15 cellular contexts compared by ENCODE assay signal in the genomic region with DNA sequence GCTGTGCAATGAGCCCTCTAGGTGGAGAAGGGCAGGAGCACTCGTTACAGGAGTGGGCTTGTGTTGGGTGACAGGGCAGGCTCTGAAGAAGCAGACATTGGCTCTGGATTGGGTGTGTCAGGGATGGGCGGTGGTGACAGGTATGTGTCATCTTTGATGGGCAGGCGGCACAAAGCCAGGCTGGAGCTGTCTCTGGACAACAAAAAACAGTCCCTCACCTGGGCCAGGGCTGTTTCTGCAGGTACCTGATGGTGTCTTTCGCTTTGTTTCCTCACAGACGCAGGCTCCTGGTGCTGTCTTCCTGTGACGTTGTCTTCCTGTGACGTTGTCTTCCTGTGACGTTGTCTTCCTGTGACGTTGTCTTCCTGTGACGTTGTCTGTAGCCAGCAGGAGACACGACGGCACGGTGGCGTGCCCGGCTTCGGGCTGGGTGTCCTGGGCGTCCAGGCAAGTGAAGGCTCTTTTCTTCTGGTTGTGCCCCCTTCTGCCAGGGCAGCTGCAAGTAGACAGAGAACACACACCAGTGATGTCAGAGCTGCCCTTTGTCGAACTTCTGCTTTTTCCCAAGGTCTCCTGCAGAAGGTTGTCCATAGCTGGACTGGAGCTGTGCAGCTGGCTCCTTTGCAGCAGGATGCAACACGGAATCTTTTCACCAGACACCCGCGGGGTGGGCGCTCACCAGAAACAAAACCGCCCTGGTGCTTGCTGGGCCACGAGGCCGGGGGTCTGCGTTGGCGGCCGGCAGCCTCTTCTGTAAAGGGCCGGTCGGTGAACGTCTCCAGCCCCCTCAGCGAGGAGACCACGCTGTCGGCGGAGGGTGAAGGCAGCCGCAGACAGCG. TPM values are rescaled to one million over a fixed set of nuclear protein-coding genes. Genes with fewer than 3 reads are reported as not detected.
DNase-seq lines count a peak whose midpoint lies in the region; ATAC-seq, FAIRE-seq and TF ChIP-seq lines count a peak whose summit lies in the region.
"Had no signal": no experiment of that assay in that cellular context is flagged by ENCODE, and none has a peak within 500 bp of the region (broad histone marks: within the 10 kb centered on the region; RNA-seq: fewer than 3 reads in every experiment).

No MANE protein-coding gene starts in this region.

- no peak for FAIRE-seq in GM12878 (lab: Jason Lieb, UNC)

- ATAC-seq in GM12878 = no peak
- ATAC-seq in GM21723 (IDR thresholded peaks at IDR 0.05; ENCODE audit: unreplicated experiment) = no peak
- ATAC-seq: activated CD4-positive, CD25-positive, alpha-beta regulatory T cell treated with anti-CD3 and anti-CD28 coated beads, Interleukin-2, amount 50 U/mL, for 24 hours had no signal

- CTCF ChIA-PET in activated naive CD4-positive, alpha-beta T cell treated with anti-CD3 and anti-CD28 coated beads, Interleukin-2, amount 10 ng/mL, durations not matched to agents 7 days and 5 days (lab: Charles Lee) = no interaction called here
- CTCF ChIA-PET in GM12878 (lab: Yijun Ruan, JAX) = no interaction called here

- TF ChIP-seq POLR2A in GM12878 (IDR thresholded peaks at IDR 0.05; ENCODE audit: low read depth, low read length) (no peak), sigmoid colon (IDR thresholded peaks at IDR 0.05) (no peak)

- no peaks in the 10 kb centered on the region for H3K79me2 ChIP-seq in GM12878 (ENCODE audit: control insufficient read depth, insufficient read depth, low read length)

- TF ChIP-seq EP300 in GM12878 (IDR thresholded peaks at IDR 0.05; ENCODE audit: borderline replicate concordance in 1 of 2, control insufficient read depth in 1 of 2, low read depth in 2 of 2, low read length in 2 of 2) = no peak
- no peak for TF ChIP-seq EP300 in sigmoid colon (IDR thresholded peaks at IDR 0.05)

- no peak overlapping the region for H3K9ac ChIP-seq in GM12878 (ENCODE audit: control insufficient read depth, insufficient read depth, low read length)

- H3K36me3 ChIP-seq in GM12878 (ENCODE audit: control insufficient read depth in 2 of 2, insufficient read depth in 2 of 2, low read length in 1 of 2) (no peaks in the 10 kb centered on the region), sigmoid colon (no peaks in the 10 kb centered on the region)
- H3K36me3 ChIP-seq: colonic mucosa had no signal

- DNase-seq in activated naive CD4-positive, alpha-beta T cell treated with anti-CD3 and anti-CD28 coated beads, Interleukin-2, amount 10 ng/mL, durations not matched to agents 7 days and 5 days = no peak
- DNase-seq in activated naive CD4-positive, alpha-beta T cell treated with anti-CD3 and anti-CD28 coated beads, Interleukin-2, amount 50 U/mL, for 16 hours = no peak
- DNase-seq in KBM-7 = peak; percentile 23
- DNase-seq in GM12878 (ENCODE audit: low read depth, low spot score) = no peak
- DNase-seq in sigmoid colon = peak; percentile 48
- no peak for DNase-seq in NCI-H2227 (lab: John Stamatoyannopoulos, UW; ENCODE audit: unreplicated experiment)
- no peak for DNase-seq in amygdala (lab: John Stamatoyannopoulos, UW)
- DNase-seq: colonic mucosa, NCI-H526, SHP77 treated with DMSO at 0.1 percent for 48 hours had no signal

- peaks cover 7% of the 10 kb centered on the region for H3K4me1 Mint-ChIP-seq in activated naive CD4-positive, alpha-beta T cell treated with anti-CD3 and anti-CD28 coated beads, Interleukin-2, amount 10 ng/mL, durations not matched to agents 7 days and 5 days

- no peak overlapping the region for H3K4me2 ChIP-seq in GM12878 (ENCODE audit: control insufficient read depth, insufficient read depth)

- no peak for TF ChIP-seq CTCF in GM12878 (IDR thresholded peaks at IDR 0.05 in 2 of 3, conservative IDR thresholded peaks at IDR 0.05 in 1 of 3; ENCODE audit: control insufficient read depth in 2 of 3, extremely low read depth in 1 of 3, insufficient read depth in 1 of 3, low read depth in 3 of 3, low read length in 3 of 3)
- no peak for TF ChIP-seq CTCF in sigmoid colon (IDR thresholded peaks at IDR 0.05)

- no peak overlapping the region for H2AFZ ChIP-seq in GM12878 (ENCODE audit: control insufficient read depth, low read depth, low read length)

- H3K27me3 ChIP-seq in GM12878 (replicated peaks in 1 of 2; ENCODE audit: control insufficient read depth in 2 of 2, insufficient read depth in 2 of 2, low read length in 1 of 2) (peaks cover 0 to 4% of the 10 kb centered on the region in 2 experiments), sigmoid colon (peaks cover 0 to 85% (median 37%) of the 10 kb centered on the region in 3 donors)
- H3K27me3 ChIP-seq: colonic mucosa had no signal

- no peak overlapping the region for H3K4me3 ChIP-seq in GM12878
- no peak overlapping the region for H3K4me3 ChIP-seq in sigmoid colon
- H3K4me3 ChIP-seq: colonic mucosa had no signal

- no peaks in the 10 kb centered on the region for H3K9me3 Mint-ChIP-seq in activated naive CD4-positive, alpha-beta T cell treated with anti-CD3 and anti-CD28 coated beads, Interleukin-2, amount 10 ng/mL, durations not matched to agents 7 days and 5 days

- no peaks in the 10 kb centered on the region for H3K36me3 Mint-ChIP-seq in activated naive CD4-positive, alpha-beta T cell treated with anti-CD3 and anti-CD28 coated beads, Interleukin-2, amount 10 ng/mL, durations not matched to agents 7 days and 5 days
- H3K36me3 Mint-ChIP-seq: activated naive CD8-positive, alpha-beta T cell had no signal

- H3K27me3 Mint-ChIP-seq in activated naive CD4-positive, alpha-beta T cell treated with anti-CD3 and anti-CD28 coated beads, Interleukin-2, amount 10 ng/mL, durations not matched to agents 7 days and 5 days = peaks cover 48% of the 10 kb centered on the region

- POLR2A ChIA-PET in GM12878 (lab: Charles Lee) = no interaction called here

- H3K4me1 ChIP-seq in GM12878 (ENCODE audit: control insufficient read depth, insufficient read depth, low read length) (no peaks in the 10 kb centered on the region), sigmoid colon (no peaks in the 10 kb centered on the region)
- H3K4me1 ChIP-seq: colonic mucosa had no signal

- peak overlapping the region; percentile 67 for H3K27ac Mint-ChIP-seq in activated naive CD4-positive, alpha-beta T cell treated with anti-CD3 and anti-CD28 coated beads, Interleukin-2, amount 10 ng/mL, durations not matched to agents 7 days and 5 days
- H3K27ac Mint-ChIP-seq: activated naive CD8-positive, alpha-beta T cell had no signal

- peaks cover 2% of the 10 kb centered on the region; the same call in 2 of the 3 replicates for H3K9me3 ChIP-seq in GM12878 (replicated peaks; ENCODE audit: control insufficient read depth, insufficient read depth, low read length)
- H3K9me3 ChIP-seq in sigmoid colon = no peaks in the 10 kb centered on the region
- H3K9me3 ChIP-seq: colonic mucosa had no signal

- intact Hi-C loops in GM12878 (cut with micrococcal nuclease; ENCODE audit: unreplicated experiment) = no loop called here
- intact Hi-C loops in sigmoid colon (cut with DNase I) = no loop called here

- H3K27ac ChIP-seq in GM12878 (ENCODE audit: control insufficient read depth, insufficient read depth) (no peak overlapping the region), sigmoid colon (no peak overlapping the region)
- H3K27ac ChIP-seq: colonic mucosa had no signal

- RAD21 ChIA-PET in GM12878 (lab: Charles Lee; ENCODE audit: unreplicated experiment) = no interaction called here

- no peak for TF ChIP-seq RAD21 in GM12878 (IDR thresholded peaks at IDR 0.05; ENCODE audit: insufficient read depth, low read depth, low read length)

- no TSS peak for BruUV-seq in GM12878 (replicated peaks; lab: Mats Ljungman, UMichigan)

- WGBS in GM12878 (ENCODE audit: insufficient coverage, insufficient replicate concordance, low lambda C conversion rate, missing lambda C conversion rate) = 61% methylated on average over 37 of the region's 37 CpGs
- 80 to 84% methylated on average over 37 of the region's 37 CpGs for WGBS in sigmoid colon, 2 donors

- no peak overlapping the region for H3K4me3 Mint-ChIP-seq in activated naive CD4-positive, alpha-beta T cell treated with anti-CD3 and anti-CD28 coated beads, Interleukin-2, amount 10 ng/mL, durations not matched to agents 7 days and 5 days
- H3K4me3 Mint-ChIP-seq: activated naive CD8-positive, alpha-beta T cell had no signal

- H4K20me1 ChIP-seq in GM12878 (ENCODE audit: control insufficient read depth, insufficient read depth) = no peaks in the 10 kb centered on the region

- SMC1A ChIA-PET in GM12878 (lab: Charles Lee; ENCODE audit: uncharacterized antibody, unreplicated experiment) = no interaction called here

- in situ Hi-C loops in KBM-7 (cut with MboI; ENCODE audit: low pct_unique_long_range_greater_than_20kb, low sequenced_read_pairs) = no loop called here
- in situ Hi-C loops in GM12878 (cut with MboI) = no loop called here

RNA-seq across cellular contexts. Expression of gene GPR35, which starts 21.0 kb away (rescaled TPM):
- 8.6 and 8.8 TPM in 2 replicates for total RNA-seq in GM12878 (2013; cell fraction: nucleolus; rRNA removed)
- total RNA-seq in GM12878 (2014; rRNA removed) (0.76 and 1.6 TPM in 2 replicates), GM12878 (2014; rRNA removed; fragmentation: Illumina TruSeq; extraction: Trizol) (0.14 TPM in 1 of 2 replicates, not detected in the other), GM12878 (2021) (0.56 and 1.1 TPM in 2 replicates), sigmoid colon (1 to 10 TPM; 1.3 to 7.8 (median 3.5) TPM)
- polyA plus RNA-seq in GM12878 (2011; ENCODE audit: low read depth) = 0.62 TPM
- polyA plus RNA-seq in GM12878 (2011; rRNA removed) (0.43 and 0.75 TPM in 2 replicates), GM12878 (2014; fragmentation: Illumina TruSeq; extraction: Trizol) (0.18 TPM in 1 of 2 replicates, not detected in the other), GM12878 (2014; fragmentation: Nextera tagmentation; extraction: Ambion mirVana) (not detected), GM12878 (2014; rRNA removed) (0.74 and 1.3 TPM in 2 replicates), GM12878 (2016; fragmentation: Nextera tagmentation; extraction: Ambion mirVana) (under 1 TPM; 0.14 to 0.32 TPM), sigmoid colon (10 to 100 TPM; 28.2 to 76.6 (median 33.0) TPM)
- 2.9 and 3.1 TPM in 2 replicates for polyA plus RNA-seq in GM12878 (2011; cell fraction: cytosol; rRNA removed)
- polyA plus RNA-seq in GM12878 (2011; cell fraction: nucleus; rRNA removed) = 4.4 TPM in 2 replicates
- 1.8 and 2.4 TPM in 2 replicates for polyA plus RNA-seq in GM12878 (2012)
- polyA minus RNA-seq in GM12878 (2011; rRNA and poly(A)+ RNA removed) = 2.0 and 3.3 TPM in 2 replicates
- polyA minus RNA-seq in GM12878 (2011; cell fraction: cytosol; rRNA and poly(A)+ RNA removed) = 1.7 TPM in 1 of 2 replicates, not detected in the other
- polyA minus RNA-seq in GM12878 (2011; cell fraction: nucleus; rRNA and poly(A)+ RNA removed) = 0.97 and 1.1 TPM in 2 replicates

RNA-seq across cellular contexts. Expression of gene AQP12B, which starts 36.4 kb away (rescaled TPM):
- not detected in 2 replicates for total RNA-seq in GM12878 (2013; cell fraction: nucleolus; rRNA removed)
- total RNA-seq in GM12878 (2014; rRNA removed) (not detected in 2 replicates), GM12878 (2014; rRNA removed; fragmentation: Illumina TruSeq; extraction: Trizol) (not detected in 2 replicates), GM12878 (2021) (not detected in 2 replicates), sigmoid colon (not detected)
- polyA plus RNA-seq in GM12878 (2011; ENCODE audit: low read depth) = not detected
- polyA plus RNA-seq in GM12878 (2011; rRNA removed) (not detected in 2 replicates), GM12878 (2014; fragmentation: Illumina TruSeq; extraction: Trizol) (not detected in 2 replicates), GM12878 (2014; fragmentation: Nextera tagmentation; extraction: Ambion mirVana) (not detected), GM12878 (2014; rRNA removed) (not detected in 2 replicates), GM12878 (2016; fragmentation: Nextera tagmentation; extraction: Ambion mirVana) (not detected), sigmoid colon (1 to 10 TPM in 2 of 3 donors, not detected in 1; 1.2 to 5.5 TPM)
- not detected in 2 replicates for polyA plus RNA-seq in GM12878 (2011; cell fraction: cytosol; rRNA removed)
- polyA plus RNA-seq in GM12878 (2011; cell fraction: nucleus; rRNA removed) = not detected in 2 replicates
- polyA plus RNA-seq in GM12878 (2012) = not detected in 2 replicates
- polyA minus RNA-seq in GM12878 (2011; rRNA and poly(A)+ RNA removed) = not detected in 2 replicates
- polyA minus RNA-seq in GM12878 (2011; cell fraction: cytosol; rRNA and poly(A)+ RNA removed) = not detected in 2 replicates
- polyA minus RNA-seq in GM12878 (2011; cell fraction: nucleus; rRNA and poly(A)+ RNA removed) = not detected in 2 replicates
- total RNA-seq: renal cortical epithelial cell had no signal
- polyA plus RNA-seq: BJ had no signal

RNA-seq across cellular contexts. Expression of gene AQP12A, which starts 45.4 kb away (rescaled TPM):
- not detected in 2 replicates for total RNA-seq in GM12878 (2013; cell fraction: nucleolus; rRNA removed)
- total RNA-seq in GM12878 (2014; rRNA removed) (not detected in 2 replicates), GM12878 (2014; rRNA removed; fragmentation: Illumina TruSeq; extraction: Trizol) (not detected in 2 replicates), GM12878 (2021) (not detected in 2 replicates), sigmoid colon (not detected)
- polyA plus RNA-seq in GM12878 (2011; ENCODE audit: low read depth) = not detected
- polyA plus RNA-seq in GM12878 (2011; rRNA removed) (not detected in 2 replicates), GM12878 (2014; fragmentation: Illumina TruSeq; extraction: Trizol) (not detected in 2 replicates), GM12878 (2014; fragmentation: Nextera tagmentation; extraction: Ambion mirVana) (not detected), GM12878 (2014; rRNA removed) (not detected in 2 replicates), GM12878 (2016; fragmentation: Nextera tagmentation; extraction: Ambion mirVana) (not detected), sigmoid colon (1 to 10 TPM in 2 of 3 donors, not detected in 1; 3.0 to 7.4 TPM)
- not detected in 2 replicates for polyA plus RNA-seq in GM12878 (2011; cell fraction: cytosol; rRNA removed)
- not detected in 2 replicates for polyA plus RNA-seq in GM12878 (2011; cell fraction: nucleus; rRNA removed)
- not detected in 2 replicates for polyA plus RNA-seq in GM12878 (2012)
- not detected in 2 replicates for polyA minus RNA-seq in GM12878 (2011; rRNA and poly(A)+ RNA removed)
- not detected in 2 replicates for polyA minus RNA-seq in GM12878 (2011; cell fraction: cytosol; rRNA and poly(A)+ RNA removed)
- not detected in 2 replicates for polyA minus RNA-seq in GM12878 (2011; cell fraction: nucleus; rRNA and poly(A)+ RNA removed)
- total RNA-seq: renal cortical epithelial cell had no signal
- polyA plus RNA-seq: BJ had no signal

RNA-seq across cellular contexts. Expression of gene CAPN10, which starts 59.7 kb away (rescaled TPM):
- total RNA-seq in GM12878 (2013; cell fraction: nucleolus; rRNA removed) = 79.8 and 82.5 TPM in 2 replicates
- 26.6 and 32.9 TPM in 2 replicates for total RNA-seq in GM12878 (2014; rRNA removed)
- total RNA-seq in GM12878 (2014; rRNA removed; fragmentation: Illumina TruSeq; extraction: Trizol) = 8.4 and 12.4 TPM in 2 replicates
- 31.5 and 40.6 TPM in 2 replicates for total RNA-seq in GM12878 (2021)
- polyA plus RNA-seq in GM12878 (2011; ENCODE audit: low read depth) = 4.5 TPM
- 6.0 and 10.3 TPM in 2 replicates for polyA plus RNA-seq in GM12878 (2011; rRNA removed)
- polyA plus RNA-seq in GM12878 (2011; cell fraction: cytosol; rRNA removed) = 9.9 and 23.2 TPM in 2 replicates
- polyA plus RNA-seq in GM12878 (2011; cell fraction: nucleus; rRNA removed) = 159 and 187 TPM in 2 replicates
- polyA plus RNA-seq in GM12878 (2012) = 19.0 and 21.0 TPM in 2 replicates
- 2.4 and 7.3 TPM in 2 replicates for polyA plus RNA-seq in GM12878 (2014; fragmentation: Illumina TruSeq; extraction: Trizol)
- polyA plus RNA-seq in GM12878 (2014; fragmentation: Nextera tagmentation; extraction: Ambion mirVana) = 1 to 10 TPM in 1 of 2 experiments, under 1 TPM in 1; 0.37 to 1.6 TPM
- polyA plus RNA-seq in GM12878 (2014; rRNA removed) = 38.2 and 46.0 TPM in 2 replicates
- polyA plus RNA-seq in GM12878 (2016; fragmentation: Nextera tagmentation; extraction: Ambion mirVana) = 10 to 100 TPM; 22.6 to 27.1 TPM
- 7.5 and 13.8 TPM in 2 replicates for polyA minus RNA-seq in GM12878 (2011; rRNA and poly(A)+ RNA removed)
- 7.4 and 9.0 TPM in 2 replicates for polyA minus RNA-seq in GM12878 (2011; cell fraction: cytosol; rRNA and poly(A)+ RNA removed)
- 31.7 and 59.3 TPM in 2 replicates for polyA minus RNA-seq in GM12878 (2011; cell fraction: nucleus; rRNA and poly(A)+ RNA removed)
- 10 to 100 TPM; 10.5 to 27.7 (median 16.3) TPM for total RNA-seq in sigmoid colon
- polyA plus RNA-seq in sigmoid colon = 10 to 100 TPM; 11.4 to 33.0 (median 16.4) TPM

Comparison
In these comparisons a context has a peak if more than half of its experiments do, and no peak if none do; other contexts are left out.
1. DNase-seq: peak in KBM-7 (single experiment) and sigmoid colon (single experiment); none in activated naive CD4-positive, alpha-beta T cell treated with anti-CD3 and anti-CD28 coated beads, Interleukin-2, amount 10 ng/mL, durations not matched to agents 7 days and 5 days (single experiment), activated naive CD4-positive, alpha-beta T cell treated with anti-CD3 and anti-CD28 coated beads, Interleukin-2, amount 50 U/mL, for 16 hours (single experiment), GM12878 (single experiment), NCI-H2227 (single experiment) and amygdala (0 of 56).